1 cellular context compared by ENCODE assay signal in the genomic region with DNA sequence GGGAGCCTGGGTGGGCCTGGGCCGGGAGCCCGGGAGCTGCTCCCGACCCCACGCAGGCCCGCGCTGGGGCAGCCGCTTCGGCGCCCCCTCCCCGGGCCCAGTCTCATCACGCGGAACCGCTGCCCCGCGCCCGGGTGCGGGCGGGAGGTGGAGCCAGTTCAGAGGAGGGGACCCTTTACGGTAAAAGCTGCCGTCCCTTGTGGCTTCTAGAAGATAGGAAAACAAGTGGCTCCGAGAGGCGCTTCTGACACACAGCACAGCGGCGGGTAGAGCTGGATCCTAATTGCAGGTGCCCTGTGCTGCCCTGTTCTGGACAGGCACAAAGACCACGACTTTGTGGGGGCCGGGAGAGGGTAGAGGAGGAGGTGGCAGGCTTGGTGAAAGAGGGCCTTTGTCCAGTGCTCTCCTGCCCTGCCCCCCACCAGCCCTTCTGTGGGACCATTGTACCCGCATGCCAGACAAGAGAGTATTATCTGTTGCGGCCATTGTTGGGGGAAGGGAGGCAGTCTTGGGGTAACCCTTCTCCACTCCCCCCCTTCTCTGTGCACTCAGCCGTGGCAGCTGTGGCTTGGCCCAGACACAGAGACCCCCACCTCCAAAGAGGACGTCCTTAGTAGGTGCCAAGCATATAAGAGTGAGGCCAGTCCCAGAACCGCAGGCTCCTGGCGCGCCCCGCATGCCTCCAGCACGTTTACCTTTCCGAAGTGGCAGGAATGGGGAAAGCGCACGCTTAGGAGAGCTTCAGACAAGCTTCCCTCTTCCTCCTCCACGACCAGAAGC.
TF ChIP-seq lines count a peak whose summit lies in the region.

No MANE protein-coding gene starts in this region.

TF ChIP-seq in HepG2, 621 proteins besides CTCF, POLR2A, EP300 and RAD21 (continued from another document and continues in another):
- TF ChIP-seq TBL1XR1 (IDR thresholded peaks at IDR 0.05; ENCODE audit: borderline replicate concordance, low read length, partially characterized antibody): peak; percentile 31
- 0 out of 2 replicates have a peak, but pooled peaks have one; percentile 23 for TF ChIP-seq HOXA3 (CRISPR knock-in tag; IDR thresholded peaks at IDR 0.05)
- TF ChIP-seq TBX2 (CRISPR knock-in tag; IDR thresholded peaks at IDR 0.05; ENCODE audit: borderline replicate concordance): peak; percentile 31; the same call in 1 of the 2 replicates
- TF ChIP-seq, protein P1, sequence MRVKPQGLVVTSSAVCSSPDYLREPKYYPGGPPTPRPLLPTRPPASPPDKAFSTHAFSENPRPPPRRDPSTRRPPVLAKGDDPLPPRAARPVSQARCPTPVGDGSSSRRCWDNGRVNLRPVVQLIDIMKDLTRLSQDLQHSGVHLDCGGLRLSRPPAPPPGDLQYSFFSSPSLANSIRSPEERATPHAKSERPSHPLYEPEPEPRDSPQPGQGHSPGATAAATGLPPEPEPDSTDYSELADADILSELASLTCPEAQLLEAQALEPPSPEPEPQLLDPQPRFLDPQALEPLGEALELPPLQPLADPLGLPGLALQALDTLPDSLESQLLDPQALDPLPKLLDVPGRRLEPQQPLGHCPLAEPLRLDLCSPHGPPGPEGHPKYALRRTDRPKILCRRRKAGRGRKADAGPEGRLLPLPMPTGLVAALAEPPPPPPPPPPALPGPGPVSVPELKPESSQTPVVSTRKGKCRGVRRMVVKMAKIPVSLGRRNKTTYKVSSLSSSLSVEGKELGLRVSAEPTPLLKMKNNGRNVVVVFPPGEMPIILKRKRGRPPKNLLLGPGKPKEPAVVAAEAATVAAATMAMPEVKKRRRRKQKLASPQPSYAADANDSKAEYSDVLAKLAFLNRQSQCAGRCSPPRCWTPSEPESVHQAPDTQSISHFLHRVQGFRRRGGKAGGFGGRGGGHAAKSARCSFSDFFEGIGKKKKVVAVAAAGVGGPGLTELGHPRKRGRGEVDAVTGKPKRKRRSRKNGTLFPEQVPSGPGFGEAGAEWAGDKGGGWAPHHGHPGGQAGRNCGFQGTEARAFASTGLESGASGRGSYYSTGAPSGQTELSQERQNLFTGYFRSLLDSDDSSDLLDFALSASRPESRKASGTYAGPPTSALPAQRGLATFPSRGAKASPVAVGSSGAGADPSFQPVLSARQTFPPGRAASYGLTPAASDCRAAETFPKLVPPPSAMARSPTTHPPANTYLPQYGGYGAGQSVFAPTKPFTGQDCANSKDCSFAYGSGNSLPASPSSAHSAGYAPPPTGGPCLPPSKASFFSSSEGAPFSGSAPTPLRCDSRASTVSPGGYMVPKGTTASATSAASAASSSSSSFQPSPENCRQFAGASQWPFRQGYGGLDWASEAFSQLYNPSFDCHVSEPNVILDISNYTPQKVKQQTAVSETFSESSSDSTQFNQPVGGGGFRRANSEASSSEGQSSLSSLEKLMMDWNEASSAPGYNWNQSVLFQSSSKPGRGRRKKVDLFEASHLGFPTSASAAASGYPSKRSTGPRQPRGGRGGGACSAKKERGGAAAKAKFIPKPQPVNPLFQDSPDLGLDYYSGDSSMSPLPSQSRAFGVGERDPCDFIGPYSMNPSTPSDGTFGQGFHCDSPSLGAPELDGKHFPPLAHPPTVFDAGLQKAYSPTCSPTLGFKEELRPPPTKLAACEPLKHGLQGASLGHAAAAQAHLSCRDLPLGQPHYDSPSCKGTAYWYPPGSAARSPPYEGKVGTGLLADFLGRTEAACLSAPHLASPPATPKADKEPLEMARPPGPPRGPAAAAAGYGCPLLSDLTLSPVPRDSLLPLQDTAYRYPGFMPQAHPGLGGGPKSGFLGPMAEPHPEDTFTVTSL (CRISPR knock-in tag; IDR thresholded peaks at IDR 0.05; ENCODE audit: borderline replicate concordance): no peak; the same call in 1 of the 2 replicates
- TF ChIP-seq, protein P2, sequence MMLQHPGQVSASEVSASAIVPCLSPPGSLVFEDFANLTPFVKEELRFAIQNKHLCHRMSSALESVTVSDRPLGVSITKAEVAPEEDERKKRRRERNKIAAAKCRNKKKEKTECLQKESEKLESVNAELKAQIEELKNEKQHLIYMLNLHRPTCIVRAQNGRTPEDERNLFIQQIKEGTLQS (CRISPR knock-in tag; IDR thresholded peaks at IDR 0.05): no peak
- TF ChIP-seq CHD4 (IDR thresholded peaks at IDR 0.05; ENCODE audit: borderline replicate concordance, low read length): no peak
- 0 out of 2 replicates have a peak, but pooled peaks have one; percentile 12 for TF ChIP-seq ZC3H4 (CRISPR knock-in tag; IDR thresholded peaks at IDR 0.05; ENCODE audit: borderline replicate concordance)
- no peak for TF ChIP-seq ZSCAN30 (CRISPR knock-in tag; IDR thresholded peaks at IDR 0.05)
- TF ChIP-seq, protein P3, sequence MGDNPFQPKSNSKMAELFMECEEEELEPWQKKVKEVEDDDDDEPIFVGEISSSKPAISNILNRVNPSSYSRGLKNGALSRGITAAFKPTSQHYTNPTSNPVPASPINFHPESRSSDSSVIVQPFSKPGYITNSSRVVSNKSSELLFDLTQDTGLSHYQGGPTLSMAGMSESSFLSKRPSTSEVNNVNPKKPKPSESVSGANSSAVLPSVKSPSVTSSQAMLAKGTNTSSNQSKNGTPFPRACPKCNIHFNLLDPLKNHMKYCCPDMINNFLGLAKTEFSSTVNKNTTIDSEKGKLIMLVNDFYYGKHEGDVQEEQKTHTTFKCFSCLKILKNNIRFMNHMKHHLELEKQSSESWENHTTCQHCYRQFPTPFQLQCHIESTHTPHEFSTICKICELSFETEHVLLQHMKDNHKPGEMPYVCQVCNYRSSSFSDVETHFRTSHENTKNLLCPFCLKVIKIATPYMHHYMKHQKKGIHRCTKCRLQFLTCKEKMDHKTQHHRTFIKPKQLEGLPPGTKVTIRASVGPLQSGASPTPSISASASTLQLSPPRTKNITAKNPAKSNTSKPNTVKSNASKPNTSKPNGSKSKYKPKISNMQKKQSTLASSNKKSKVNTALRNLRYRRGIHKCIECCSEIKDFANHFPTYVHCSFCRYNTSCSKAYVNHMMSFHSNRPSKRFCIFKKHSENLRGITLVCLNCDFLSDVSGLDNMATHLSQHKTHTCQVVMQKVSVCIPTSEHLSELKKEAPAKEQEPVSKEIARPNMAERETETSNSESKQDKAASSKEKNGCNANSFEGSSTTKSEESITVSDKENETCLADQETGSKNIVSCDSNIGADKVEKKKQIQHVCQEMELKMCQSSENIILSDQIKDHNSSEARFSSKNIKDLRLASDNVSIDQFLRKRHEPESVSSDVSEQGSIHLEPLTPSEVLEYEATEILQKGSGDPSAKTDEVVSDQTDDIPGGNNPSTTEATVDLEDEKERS (CRISPR knock-in tag; IDR thresholded peaks at IDR 0.05): peak; percentile 35; the same call in 1 of the 2 replicates
- TF ChIP-seq SALL2 (CRISPR knock-in tag; IDR thresholded peaks at IDR 0.05): no peak
- TF ChIP-seq ZFP36L2 (CRISPR knock-in tag; IDR thresholded peaks at IDR 0.05): no peak
- TF ChIP-seq, protein P4, sequence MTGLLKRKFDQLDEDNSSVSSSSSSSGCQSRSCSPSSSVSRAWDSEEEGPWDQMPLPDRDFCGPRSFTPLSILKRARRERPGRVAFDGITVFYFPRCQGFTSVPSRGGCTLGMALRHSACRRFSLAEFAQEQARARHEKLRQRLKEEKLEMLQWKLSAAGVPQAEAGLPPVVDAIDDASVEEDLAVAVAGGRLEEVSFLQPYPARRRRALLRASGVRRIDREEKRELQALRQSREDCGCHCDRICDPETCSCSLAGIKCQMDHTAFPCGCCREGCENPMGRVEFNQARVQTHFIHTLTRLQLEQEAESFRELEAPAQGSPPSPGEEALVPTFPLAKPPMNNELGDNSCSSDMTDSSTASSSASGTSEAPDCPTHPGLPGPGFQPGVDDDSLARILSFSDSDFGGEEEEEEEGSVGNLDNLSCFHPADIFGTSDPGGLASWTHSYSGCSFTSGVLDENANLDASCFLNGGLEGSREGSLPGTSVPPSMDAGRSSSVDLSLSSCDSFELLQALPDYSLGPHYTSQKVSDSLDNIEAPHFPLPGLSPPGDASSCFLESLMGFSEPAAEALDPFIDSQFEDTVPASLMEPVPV (CRISPR knock-in tag; IDR thresholded peaks at IDR 0.05): no peak
- peak; percentile 31 for TF ChIP-seq SKI (IDR thresholded peaks at IDR 0.05; ENCODE audit: partially characterized antibody)
- TF ChIP-seq CREB1 (IDR thresholded peaks at IDR 0.05): no peak
- TF ChIP-seq CREB1 (CRISPR knock-in tag; IDR thresholded peaks at IDR 0.05): no peak
- TF ChIP-seq ZNF263 (CRISPR knock-in tag; IDR thresholded peaks at IDR 0.05): peak; percentile 37; the same call in 1 of the 2 replicates
- peak; percentile 38; the same call in 1 of the 2 replicates for TF ChIP-seq TBX3 (IDR thresholded peaks at IDR 0.05; ENCODE audit: borderline replicate concordance)
- TF ChIP-seq GZF1 (CRISPR knock-in tag; IDR thresholded peaks at IDR 0.05): no peak
- TF ChIP-seq KLF6 (CRISPR knock-in tag; IDR thresholded peaks at IDR 0.05): no peak
- TF ChIP-seq, protein P5, sequence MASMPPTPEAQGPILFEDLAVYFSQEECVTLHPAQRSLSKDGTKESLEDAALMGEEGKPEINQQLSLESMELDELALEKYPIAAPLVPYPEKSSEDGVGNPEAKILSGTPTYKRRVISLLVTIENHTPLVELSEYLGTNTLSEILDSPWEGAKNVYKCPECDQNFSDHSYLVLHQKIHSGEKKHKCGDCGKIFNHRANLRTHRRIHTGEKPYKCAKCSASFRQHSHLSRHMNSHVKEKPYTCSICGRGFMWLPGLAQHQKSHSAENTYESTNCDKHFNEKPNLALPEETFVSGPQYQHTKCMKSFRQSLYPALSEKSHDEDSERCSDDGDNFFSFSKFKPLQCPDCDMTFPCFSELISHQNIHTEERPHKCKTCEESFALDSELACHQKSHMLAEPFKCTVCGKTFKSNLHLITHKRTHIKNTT (CRISPR knock-in tag; IDR thresholded peaks at IDR 0.05): no peak
- peak; percentile 67 for TF ChIP-seq RXRA (CRISPR knock-in tag; IDR thresholded peaks at IDR 0.05)
- TF ChIP-seq NFE2L1 (CRISPR knock-in tag; IDR thresholded peaks at IDR 0.05; ENCODE audit: borderline replicate concordance): no peak
- peak; percentile 74 for TF ChIP-seq AGO1 (IDR thresholded peaks at IDR 0.05; ENCODE audit: low read depth, low read length, poor library complexity, severe bottlenecking)
- TF ChIP-seq ZNF570 (CRISPR knock-in tag; IDR thresholded peaks at IDR 0.05; ENCODE audit: borderline replicate concordance): no peak
- TF ChIP-seq POLR2AphosphoS5 (IDR thresholded peaks at IDR 0.05; ENCODE audit: low read depth, low read length): peak; percentile 60; the same call in 1 of the 2 replicates
- TF ChIP-seq HNF4A (CRISPR knock-in tag; IDR thresholded peaks at IDR 0.05): peak; percentile 25; the same call in 1 of the 2 replicates
- TF ChIP-seq AGO2 (optimal IDR thresholded peaks at IDR 0.05; ENCODE audit: low read depth, low read length): peak; percentile 100
- TF ChIP-seq PTBP1 (IDR thresholded peaks at IDR 0.05; ENCODE audit: low read depth, low read length, poor library complexity, severe bottlenecking): peak; percentile 58
- no peak for TF ChIP-seq MTF1 (CRISPR knock-in tag; IDR thresholded peaks at IDR 0.05)
- peak; percentile 54 for TF ChIP-seq MYC (CRISPR knock-in tag; IDR thresholded peaks at IDR 0.05; ENCODE audit: borderline replicate concordance)
- no peak; the same call in 1 of the 2 replicates for TF ChIP-seq TAF1 (CRISPR knock-in tag; IDR thresholded peaks at IDR 0.05)
- TF ChIP-seq ZNF644 (CRISPR knock-in tag; IDR thresholded peaks at IDR 0.05; ENCODE audit: low read depth): no peak
- TF ChIP-seq PAF1 (CRISPR knock-in tag; IDR thresholded peaks at IDR 0.05): no peak
- TF ChIP-seq, protein P6, sequence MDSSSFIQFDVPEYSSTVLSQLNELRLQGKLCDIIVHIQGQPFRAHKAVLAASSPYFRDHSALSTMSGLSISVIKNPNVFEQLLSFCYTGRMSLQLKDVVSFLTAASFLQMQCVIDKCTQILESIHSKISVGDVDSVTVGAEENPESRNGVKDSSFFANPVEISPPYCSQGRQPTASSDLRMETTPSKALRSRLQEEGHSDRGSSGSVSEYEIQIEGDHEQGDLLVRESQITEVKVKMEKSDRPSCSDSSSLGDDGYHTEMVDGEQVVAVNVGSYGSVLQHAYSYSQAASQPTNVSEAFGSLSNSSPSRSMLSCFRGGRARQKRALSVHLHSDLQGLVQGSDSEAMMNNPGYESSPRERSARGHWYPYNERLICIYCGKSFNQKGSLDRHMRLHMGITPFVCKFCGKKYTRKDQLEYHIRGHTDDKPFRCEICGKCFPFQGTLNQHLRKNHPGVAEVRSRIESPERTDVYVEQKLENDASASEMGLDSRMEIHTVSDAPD (CRISPR knock-in tag; IDR thresholded peaks at IDR 0.05): peak; percentile 6; the same call in 1 of the 2 replicates
- peak; percentile 84; the same call in 1 of the 2 replicates for TF ChIP-seq ZFP41 (CRISPR knock-in tag; IDR thresholded peaks at IDR 0.05; ENCODE audit: borderline replicate concordance)
- peak; percentile 21; the same call in 1 of the 2 replicates for TF ChIP-seq ZNF564 (CRISPR knock-in tag; IDR thresholded peaks at IDR 0.05)
- TF ChIP-seq HNF4G (IDR thresholded peaks at IDR 0.05; ENCODE audit: borderline replicate concordance, low read depth, low read length): peak; percentile 20; the same call in 1 of the 2 replicates
- TF ChIP-seq HNF4G (CRISPR knock-in tag; IDR thresholded peaks at IDR 0.05; ENCODE audit: borderline replicate concordance, low read depth): no peak
- no peak for TF ChIP-seq ZSCAN12 (CRISPR knock-in tag; IDR thresholded peaks at IDR 0.05)
- TF ChIP-seq, protein P7, sequence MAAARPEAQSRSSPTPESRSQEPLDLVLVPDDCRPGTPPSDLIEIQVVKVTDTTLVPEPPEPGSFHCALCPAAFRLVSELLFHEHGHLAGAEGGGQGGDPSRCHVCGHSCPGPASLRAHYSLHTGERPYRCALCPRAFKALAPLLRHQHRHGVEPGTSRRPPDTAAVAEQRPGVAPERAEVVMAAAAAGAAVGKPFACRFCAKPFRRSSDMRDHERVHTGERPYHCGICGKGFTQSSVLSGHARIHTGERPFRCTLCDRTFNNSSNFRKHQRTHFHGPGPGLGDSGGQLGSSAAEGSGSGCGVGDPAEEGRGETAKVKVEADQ (CRISPR knock-in tag; IDR thresholded peaks at IDR 0.05; ENCODE audit: borderline replicate concordance): peak; percentile 62; the same call in 1 of the 2 replicates
- no peak for TF ChIP-seq ZNF557 (CRISPR knock-in tag; IDR thresholded peaks at IDR 0.05)
- TF ChIP-seq TCF7L2 (IDR thresholded peaks at IDR 0.05; ENCODE audit: low read depth, low read length): no peak
